Comparison of ENCODE assay signal across 8 cellular contexts in genomic region chrX:103533428-103534216, GRCh38. TPM values are rescaled to one million over a fixed set of nuclear protein-coding genes. Genes with fewer than 3 reads are reported as not detected.
DNase-seq lines count a peak whose midpoint lies in the region; ATAC-seq and TF ChIP-seq lines count a peak whose summit lies in the region.

No MANE protein-coding gene starts in this region.

- 0 out of 2 replicates have a peak overlapping the region, but pooled peaks have one; percentile 42 for H2AFZ ChIP-seq in MM.1S (ENCODE audit: low read length)

- POLR2A ChIA-PET in T-cell (lab: Charles Lee), result interaction anchor here in 1 of 2 donors (0.5 kb wide), 1 partner anchor 283 kb away, joined by 3 read pairs; no protein-coding TSS in a partner anchor

- H4K20me1 ChIP-seq in MM.1S (ENCODE audit: insufficient read depth, low read length), result no peaks in the 10 kb centered on the region

- CTCF ChIA-PET in T-cell (lab: Charles Lee), result interaction anchor here (0.6 to 1.0 kb wide), 4 partner anchors 32 to 285 kb away, joined by 3 to 7 read pairs (median 4); no protein-coding TSS in a partner anchor

- peak; percentile 70 for ATAC-seq in GM18907 (IDR thresholded peaks at IDR 0.05; ENCODE audit: unreplicated experiment)
- peak in 3 of 4 experiments; percentile 49 to 59 (median 58) for ATAC-seq in T-cell (replicated peaks in 1 of 4)
- ATAC-seq in aorta (ENCODE audit: low FRiP score), result peak; percentile 83

- H3K27me3 ChIP-seq in MM.1S (replicated peaks; ENCODE audit: insufficient read depth, low read length), result no peaks in the 10 kb centered on the region
- no peaks in the 10 kb centered on the region for H3K27me3 ChIP-seq in right atrium auricular region
- no peaks in the 10 kb centered on the region for H3K27me3 ChIP-seq in aorta (ENCODE audit: control insufficient read depth in 1 of 2, insufficient read depth in 2 of 2, low read length in 1 of 2)

- H3F3A ChIP-seq in MM.1S (ENCODE audit: insufficient read depth, low read length), result no peaks in the 10 kb centered on the region

- peak overlapping the region; percentile 58 to 65 (median 64) for H3K4me3 Mint-ChIP-seq in T-cell

- peak overlapping the region; percentile 54; the same call in 1 of the 2 replicates for H3K4me2 ChIP-seq in MM.1S (ENCODE audit: low read depth, low read length)

- H3K4me1 ChIP-seq in MM.1S (ENCODE audit: low read length) (no peaks in the 10 kb centered on the region), right atrium auricular region (no peaks in the 10 kb centered on the region), aorta (ENCODE audit: control insufficient read depth in 1 of 2, insufficient read depth in 2 of 2, low read length in 2 of 2) (peaks cover 0 to 3% of the 10 kb centered on the region in 2 donors)

- TF ChIP-seq CTCF in MM.1S (IDR thresholded peaks at IDR 0.05; ENCODE audit: low read length), result peak; percentile 82
- peak; percentile 64 to 88 for TF ChIP-seq CTCF in right atrium auricular region (IDR thresholded peaks at IDR 0.05)

- no peaks in the 10 kb centered on the region for H3K36me3 Mint-ChIP-seq in T-cell

- H3K27me3 Mint-ChIP-seq in T-cell, result peaks cover 4 to 16% of the 10 kb centered on the region in 2 donors

- H3K9me2 ChIP-seq in MM.1S (replicated peaks; ENCODE audit: insufficient read depth, low read length), result no peaks in the 10 kb centered on the region

- DNase-seq in AG08396 (ENCODE audit: low spot score) (peak; percentile 27), MM.1S (peak; percentile 54), T-cell (peak; percentile 4 to 72 (median 50)), anterior cingulate cortex (lab: John Stamatoyannopoulos, UW) (peak in 55 of 58 donors; percentile 0 to 90 (median 39)), right atrium auricular region (ENCODE audit: low spot score) (peak; percentile 90), putamen (ENCODE audit: low spot score) (peak; percentile 63), aorta (peak; percentile 75 to 89)

- H3K27ac ChIP-seq in MM.1S (ENCODE audit: low read length) (no peak overlapping the region), right atrium auricular region (no peak overlapping the region), aorta (ENCODE audit: low read depth in 1 of 2, low read length in 2 of 2) (peak overlapping the region in 1 of 2 donors; percentile 23)

- peaks cover 3 to 6% (median 4%) of the 10 kb centered on the region in 3 donors for H3K4me1 Mint-ChIP-seq in T-cell

- 1 to 15% methylated on average over 15 of the region's 15 CpGs for WGBS in aorta, 2 donors

- H3K9me3 ChIP-seq in MM.1S (replicated peaks; ENCODE audit: insufficient read depth, low read length) (no peaks in the 10 kb centered on the region), right atrium auricular region (no peaks in the 10 kb centered on the region), aorta (ENCODE audit: control insufficient read depth, low read length) (no peaks in the 10 kb centered on the region)

- H3K79me2 ChIP-seq in MM.1S (ENCODE audit: low read length), result no peaks in the 10 kb centered on the region

- H3K4me3 ChIP-seq in MM.1S (ENCODE audit: low read length) (no peak overlapping the region), right atrium auricular region (peak overlapping the region; percentile 24 to 36), aorta (ENCODE audit: low read length in 2 of 2) (no peak overlapping the region)

- H3K9me3 Mint-ChIP-seq in T-cell, result no peaks in the 10 kb centered on the region

- no peak overlapping the region for H3K9ac ChIP-seq in MM.1S (ENCODE audit: low read length)

- no peak overlapping the region for H3K27ac Mint-ChIP-seq in T-cell

- intact Hi-C loops in aorta (cut with DNase I), result loop anchor here (5.0 to 10.0 kb wide), 4 partner anchors 101 to 284 kb away; partner anchors contain the start of gene MORF4L2 (in 1 of the 2)

- H3K36me3 ChIP-seq in MM.1S (replicated peaks; ENCODE audit: insufficient read depth, low read length) (no peaks in the 10 kb centered on the region), right atrium auricular region (no peaks in the 10 kb centered on the region), aorta (ENCODE audit: control insufficient read depth in 1 of 2, insufficient read depth in 2 of 2, low read length in 1 of 2) (no peaks in the 10 kb centered on the region)

RNA-seq across cellular contexts. Expression of gene RAB40A, which starts 14.3 kb away (rescaled TPM):
- total RNA-seq in T-cell, result under 1 TPM in 3 of 5 donors, not detected in 2; 0.07 to 0.18 (median 0.16) TPM
- under 1 TPM in 1 of 2 donors, not detected in 1; 0.31 TPM for total RNA-seq in right atrium auricular region
- total RNA-seq in aorta, result 1 to 10 TPM; 1.3 to 1.8 TPM
- 1 to 10 TPM in 1 of 2 donors, not detected in 1; 3.5 TPM for polyA plus RNA-seq in aorta

RNA-seq across cellular contexts. Expression of gene TCEAL4, which starts 51.7 kb away (rescaled TPM):
- 10 to 100 TPM in 2 of 5 donors, 1 to 10 TPM in 3; 9.4 to 12.4 (median 9.4) TPM for total RNA-seq in T-cell
- total RNA-seq in right atrium auricular region, result 10 to 100 TPM; 75.3 to 78.0 TPM
- 100 to 1,000 TPM in 1 of 2 donors, 10 to 100 TPM in 1; 97.2 to 187 TPM for total RNA-seq in aorta
- 1,000 to 10,000 TPM; 1,036 to 1,452 TPM for polyA plus RNA-seq in aorta

Comparison
In these comparisons a context has a peak if more than half of its experiments do, and no peak if none do; other contexts are left out.
1. DNase-seq: peak in every context shown above with its lines; median percentile 90 in right atrium auricular region; 82 in aorta; 63 in putamen; 54 in MM.1S; 50 in T-cell; 39 in anterior cingulate cortex; 27 in AG08396.
2. H3K4me3 ChIP-seq: peak in right atrium auricular region (2 of 2); none in MM.1S (single experiment) and aorta (0 of 2).
3. RNA of gene TCEAL4, which starts 51.7 kb away (total RNA-seq): 97.2 to 187 TPM in aorta and 75.3 to 78.0 TPM in right atrium auricular region; 9.4 to 12.4 TPM in T-cell; every median in the first group is over 4 times any median in the second.
4. Peak in every context shown above with its lines, with median percentiles within 50 percentile points of each other: ATAC-seq.